ENCODE assay signal across 15 cellular contexts in the genomic region with DNA sequence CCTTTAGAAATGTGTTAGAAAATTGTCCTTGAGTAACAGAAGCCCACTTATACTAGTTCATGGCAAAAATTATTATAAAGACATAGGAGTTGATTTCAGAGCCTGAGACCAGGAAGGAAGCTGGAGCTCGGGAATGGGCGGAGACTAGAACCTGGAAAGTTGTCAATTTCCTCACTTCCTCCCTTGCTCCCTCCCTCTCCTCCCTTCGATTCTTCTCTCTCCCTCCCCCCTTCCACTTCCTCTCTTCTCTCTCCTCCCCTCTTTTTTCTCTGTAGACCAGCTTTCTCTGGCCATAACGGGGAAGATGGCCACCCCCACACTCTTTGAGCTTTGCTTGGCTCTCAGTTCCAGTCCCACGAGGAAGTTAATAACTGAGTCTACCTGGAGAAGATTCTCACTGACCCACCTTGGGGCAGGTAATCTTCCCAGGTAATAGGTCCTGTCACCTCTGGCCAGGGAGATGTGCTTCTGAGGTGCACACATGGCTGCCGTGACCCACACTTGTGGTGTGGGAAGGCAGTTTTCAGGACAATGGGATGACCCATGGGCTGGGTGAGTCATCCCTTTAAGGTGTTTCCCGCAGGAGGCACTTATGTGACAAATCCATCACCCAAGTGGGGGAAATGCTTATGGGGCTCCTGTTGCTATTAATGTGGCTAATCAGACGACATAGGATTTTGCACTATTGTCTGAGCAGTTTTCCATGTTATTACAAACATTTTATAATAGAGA.
DNase-seq lines count a peak whose midpoint lies in the region; ATAC-seq and TF ChIP-seq lines count a peak whose summit lies in the region.
"Had no signal": no experiment of that assay in that cellular context is flagged by ENCODE, and none has a peak within 500 bp of the region (broad histone marks: within the 10 kb centered on the region; RNA-seq: fewer than 3 reads in every experiment).

No MANE protein-coding gene starts in this region.

- ATAC-seq in Right ventricle myocardium inferior (peak; percentile 23), aorta (ENCODE audit: low FRiP score) (peak; percentile 29), HG03280 (IDR thresholded peaks at IDR 0.05; ENCODE audit: unreplicated experiment) (no peak)
- ATAC-seq: T-cell had no signal

- H3K27me3 ChIP-seq in left ventricle myocardium inferior (ENCODE audit: low read depth) (peaks cover 14% of the 10 kb centered on the region), aorta (ENCODE audit: control insufficient read depth in 1 of 2, insufficient read depth in 2 of 2, low read length in 1 of 2) (no peaks in the 10 kb centered on the region), SJCRH30 (no peaks in the 10 kb centered on the region)
- H3K27me3 ChIP-seq: cardiac muscle cell, transverse colon had no signal

- H3K4me1 ChIP-seq in left ventricle myocardium inferior (no peaks in the 10 kb centered on the region), aorta (ENCODE audit: control insufficient read depth in 1 of 2, insufficient read depth in 2 of 2, low read length in 2 of 2) (no peaks in the 10 kb centered on the region), SJCRH30 (no peaks in the 10 kb centered on the region)
- H3K4me1 ChIP-seq: transverse colon had no signal

- H3K9me3 ChIP-seq in left ventricle myocardium inferior (replicated peaks), result peaks cover 6% of the 10 kb centered on the region
- H3K9me3 ChIP-seq in aorta (ENCODE audit: control insufficient read depth, low read length), result no peaks in the 10 kb centered on the region
- H3K9me3 ChIP-seq in SJCRH30 (replicated peaks), result no peaks in the 10 kb centered on the region
- H3K9me3 ChIP-seq: transverse colon had no signal

- WGBS in aorta, 2 donors, result 67 to 69% methylated on average over 8 of the region's 8 CpGs

- H3K36me3 ChIP-seq in left ventricle myocardium inferior (no peaks in the 10 kb centered on the region), aorta (ENCODE audit: control insufficient read depth in 1 of 2, insufficient read depth in 2 of 2, low read length in 1 of 2) (no peaks in the 10 kb centered on the region), SJCRH30 (no peaks in the 10 kb centered on the region)
- H3K36me3 ChIP-seq: cardiac muscle cell, transverse colon had no signal

- intact Hi-C loops in Right ventricle myocardium inferior (cut with DNase I), result no loop called here
- intact Hi-C loops in left ventricle myocardium inferior (cut with micrococcal nuclease), result no loop called here
- intact Hi-C loops in aorta (cut with DNase I), result no loop called here

- DNase-seq in Right ventricle myocardium inferior (ENCODE audit: missing footprints) (no peak), left ventricle myocardium inferior (no peak), OCI-M1 (lab: John Stamatoyannopoulos, UW) (peak; percentile 57), fibroblast of pulmonary artery (ENCODE audit: low read depth) (peak; percentile 51), aorta (no peak), SJCRH30 (no peak)
- no peak for DNase-seq in effector CD8-positive, alpha-beta T cell (lab: John Stamatoyannopoulos, UW)
- DNase-seq: NCI-H1436 treated with DMSO at 0.1 percent for 48 hours; NCI-H226; nucleus accumbens; stimulated activated CD4-positive, alpha-beta T cell treated with anti-CD3 and anti-CD28 coated beads, Interleukin-4, amount 100 ng/mL, for 24 hours; T-cell; transverse colon had no signal

- H3K4me3 ChIP-seq in left ventricle myocardium inferior, result no peak overlapping the region
- H3K4me3 ChIP-seq in fibroblast of pulmonary artery (replicated peaks; ENCODE audit: low read depth, low read length), result no peak overlapping the region
- no peak overlapping the region for H3K4me3 ChIP-seq in aorta (ENCODE audit: low read length in 2 of 2)
- H3K4me3 ChIP-seq in SJCRH30, result no peak overlapping the region
- H3K4me3 ChIP-seq: cardiac muscle cell, transverse colon had no signal

- H3K27ac ChIP-seq in left ventricle myocardium inferior (replicated peaks) (no peak overlapping the region), aorta (ENCODE audit: low read depth in 1 of 2, low read length in 2 of 2) (no peak overlapping the region), SJCRH30 (no peak overlapping the region)
- H3K27ac ChIP-seq: cardiac muscle cell, transverse colon had no signal

- TF ChIP-seq CTCF in left ventricle myocardium inferior (IDR thresholded peaks at IDR 0.05; ENCODE audit: borderline replicate concordance), result no peak
- no peak for TF ChIP-seq CTCF in fibroblast of pulmonary artery (IDR thresholded peaks at IDR 0.05; ENCODE audit: low read length, missing control alignments)

Comparison
In these comparisons a context has a peak if more than half of its experiments do, and no peak if none do; other contexts are left out.
1. DNase-seq: peak in OCI-M1 (single experiment) and fibroblast of pulmonary artery (single experiment); none in Right ventricle myocardium inferior (single experiment), left ventricle myocardium inferior (single experiment), aorta (0 of 2), effector CD8-positive, alpha-beta T cell (single experiment) and SJCRH30 (0 of 2).